In the genomic region with DNA sequence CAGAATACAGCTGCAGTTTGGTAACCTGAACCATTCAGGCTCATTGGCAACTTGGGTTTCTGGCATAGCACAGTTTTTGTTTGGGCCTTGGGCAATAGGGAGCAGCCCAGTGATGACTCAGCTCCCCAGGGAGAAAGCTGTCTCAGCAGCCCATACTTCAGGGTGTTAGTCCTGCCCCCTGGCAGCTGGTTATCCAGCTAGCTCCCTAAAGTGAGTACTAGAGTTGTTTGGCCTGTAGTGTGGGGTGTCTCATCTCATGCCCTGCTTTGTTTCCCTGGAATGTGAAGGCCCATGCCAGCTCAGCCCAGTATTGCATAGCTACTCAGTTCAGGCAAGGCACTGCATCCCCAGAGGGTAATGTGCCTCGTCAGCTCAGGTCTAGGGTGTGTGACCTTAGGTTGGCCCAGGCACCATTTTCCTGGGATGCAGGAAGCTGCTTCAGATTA, we compare ENCODE assay signal across 11 cellular contexts. TPM values are rescaled to one million over a fixed set of nuclear protein-coding genes. Genes with fewer than 3 reads are reported as not detected.
A peak's percentile ranks its signal among the peaks of the same experiment; 100 is the strongest.
DNase-seq lines count a peak whose midpoint lies in the region; ATAC-seq and TF ChIP-seq lines count a peak whose summit lies in the region.
"Had no signal": no experiment of that assay in that cellular context is flagged by ENCODE, and none has a peak within 500 bp of the region (broad histone marks: within the 10 kb centered on the region; RNA-seq: fewer than 3 reads in every experiment).

No MANE protein-coding gene starts in this region.

- CTCF ChIA-PET in AG04450 (lab: Charles Lee) = interaction anchor here (0.8 to 1.1 kb wide), 3 partner anchors 12 to 19 kb away, joined by 3 to 5 read pairs (median 4); no protein-coding TSS in a partner anchor

- POLR2A ChIA-PET in AG04450 (lab: Yijun Ruan, JAX) = interaction anchor here (0.5 to 1.3 kb wide), 8 partner anchors 9 to 88 kb away, joined by 3 to 10 read pairs (median 5); partner anchors contain the start of genes ZNF304 and ZNF548

- TF ChIP-seq CTCF in AG04450 (IDR thresholded peaks at IDR 0.05; ENCODE audit: low read depth, low read length) (peak; percentile 4; the same call in 1 of the 2 replicates), astrocyte of the spinal cord (IDR thresholded peaks at IDR 0.05; ENCODE audit: low read depth, low read length) (no peak)

- no peak overlapping the region for H3K4me3 ChIP-seq in AG04450 (ENCODE audit: low read depth, low read length)
- no peak overlapping the region for H3K4me3 ChIP-seq in HUES48 (ENCODE audit: low read depth, low read length)
- no peak overlapping the region for H3K4me3 ChIP-seq in astrocyte of the spinal cord (ENCODE audit: low read depth, low read length)

- no peaks in the 10 kb centered on the region for H3K27me3 ChIP-seq in AG04450 (ENCODE audit: control insufficient read depth, insufficient read depth, low read length)
- H3K27me3 ChIP-seq in HUES48 (ENCODE audit: control insufficient read depth, insufficient read depth, low read length) = no peaks in the 10 kb centered on the region

- H3K9ac ChIP-seq in HUES48 (ENCODE audit: low read depth, low read length) = no peak overlapping the region

- H3K9me3 ChIP-seq in AG04450 (ENCODE audit: control insufficient read depth, insufficient read depth, low read length) (no peaks in the 10 kb centered on the region), HUES48 (ENCODE audit: control insufficient read depth, insufficient read depth, low read length) (no peaks in the 10 kb centered on the region)

- in situ Hi-C loops in astrocyte of the spinal cord (cut with HindIII; ENCODE audit: low sequenced_read_pairs) = no loop called here

- H3K27ac ChIP-seq in AG04450 (ENCODE audit: low read depth, low read length) (peak overlapping the region; percentile 80), HUES48 (ENCODE audit: low read depth, low read length) (peak overlapping the region; percentile 7)

- no peaks in the 10 kb centered on the region for H3K4me1 ChIP-seq in HUES48 (ENCODE audit: control insufficient read depth, insufficient read depth, low read length)

- H3K36me3 ChIP-seq in HUES48 (ENCODE audit: control insufficient read depth, insufficient read depth, low read length) = peaks cover 43% of the 10 kb centered on the region

- ATAC-seq in GM19452 (IDR thresholded peaks at IDR 0.05; ENCODE audit: unreplicated experiment) = no peak
- ATAC-seq: activated CD8-positive, alpha-beta T cell treated with anti-CD3 and anti-CD28 coated beads for 36 hours had no signal

- DNase-seq in AG04450 (ENCODE audit: low read depth, low spot score) (peak; percentile 87), astrocyte of the spinal cord (ENCODE audit: low read depth, low spot score) (peak; percentile 83), kidney tubule cell (ENCODE audit: low spot score) (peak; percentile 78), GM19238 (ENCODE audit: insufficient read length, low spot score) (no peak)
- DNase-seq in stimulated activated CD4-positive, alpha-beta T cell treated with anti-CD3 and anti-CD28 coated beads, Interleukin-2, amount 100 ng/mL, for 48 hours = no peak
- DNase-seq in activated CD8-positive, alpha-beta memory T cell treated with anti-CD3 and anti-CD28 coated beads for 24 hours = no peak
- DNase-seq: activated CD8-positive, alpha-beta T cell treated with anti-CD3 and anti-CD28 coated beads for 36 hours; NCI-H1105 treated with DMSO at 0.1 percent for 48 hours; occipital lobe had no signal

RNA-seq across cellular contexts. Expression of gene ZNF543, which starts 18.2 kb away (rescaled TPM):
- polyA plus RNA-seq in AG04450 (2011; rRNA removed) = 2.6 and 2.7 TPM in 2 replicates
- 8.4 and 8.5 TPM in 2 replicates for polyA minus RNA-seq in AG04450 (2011; rRNA and poly(A)+ RNA removed)

RNA-seq across cellular contexts. Expression of gene ZNF460, which starts 21.8 kb away (rescaled TPM):
- 11.2 and 13.0 TPM in 2 replicates for polyA plus RNA-seq in AG04450 (2011; rRNA removed)
- polyA minus RNA-seq in AG04450 (2011; rRNA and poly(A)+ RNA removed) = 193 and 196 TPM in 2 replicates

RNA-seq across cellular contexts. Expression of gene ZNF304, which starts 49.0 kb away (rescaled TPM):
- polyA plus RNA-seq in AG04450 (2011; rRNA removed) = 7.1 and 7.8 TPM in 2 replicates
- polyA minus RNA-seq in AG04450 (2011; rRNA and poly(A)+ RNA removed) = 12.7 and 16.1 TPM in 2 replicates

Comparison
In these comparisons a context has a peak if more than half of its experiments do, and no peak if none do; other contexts are left out.
1. DNase-seq: peak in AG04450 (single experiment), astrocyte of the spinal cord (single experiment) and kidney tubule cell (single experiment); none in GM19238 (single experiment), stimulated activated CD4-positive, alpha-beta T cell treated with anti-CD3 and anti-CD28 coated beads, Interleukin-2, amount 100 ng/mL, for 48 hours (0 of 2) and activated CD8-positive, alpha-beta memory T cell treated with anti-CD3 and anti-CD28 coated beads for 24 hours (single experiment).